In genomic region chr5:91048073-91048472, GRCh38 we compare ENCODE assay signal across 21 cellular contexts.
"Had no signal": no experiment of that assay in that cellular context is flagged by ENCODE, and none has a peak within 500 bp of the region (broad histone marks: within the 10 kb centered on the region; RNA-seq: fewer than 3 reads in every experiment).

No MANE protein-coding gene starts in this region.

- FAIRE-seq: endothelial cell of umbilical vein, keratinocyte had no signal

- H3K36me3 ChIP-seq: brain microvascular endothelial cell, left lung, neutrophil, upper lobe of left lung had no signal

- H3K9me3 ChIP-seq: left lung, neutrophil, upper lobe of left lung had no signal

- H3K4me3 Mint-ChIP-seq: activated B cell treated with CpG ODN at 0.5 μM for 24 hours; activated CD4-positive, alpha-beta T cell treated with anti-CD3 and anti-CD28 coated beads, Interleukin-2, amount 10 ng/mL, durations not matched to agents 24 days and 14 days; activated CD8-positive, alpha-beta T cell treated with anti-CD3 and anti-CD28 coated beads, Interleukin-2, amount 10 ng/mL, durations not matched to agents 7 days and 5 days; activated naive CD8-positive, alpha-beta T cell treated with anti-CD3 and anti-CD28 coated beads, Interleukin-2, amount 10 ng/mL, durations not matched to agents 7 days and 5 days; memory B cell; naive thymus-derived CD8-positive, alpha-beta T cell; stimulated activated naive CD8-positive, alpha-beta T cell treated with anti-CD3 and anti-CD28 coated beads, Interleukin-15, Interleukin-2, amounts not matched to agents 100 ng/mL and 50 ng/mL, for 24 hours had no signal

- H3K27ac ChIP-seq: brain microvascular endothelial cell, hepatocyte, left lung, neutrophil, upper lobe of left lung had no signal

- H3K4me1 Mint-ChIP-seq: activated B cell treated with CpG ODN at 0.5 μM for 24 hours; activated CD4-positive, alpha-beta T cell treated with anti-CD3 and anti-CD28 coated beads, Interleukin-2, amount 10 ng/mL, durations not matched to agents 24 days and 14 days; activated naive CD8-positive, alpha-beta T cell treated with anti-CD3 and anti-CD28 coated beads, Interleukin-2, amount 10 ng/mL, durations not matched to agents 7 days and 5 days; memory B cell; naive thymus-derived CD8-positive, alpha-beta T cell had no signal

- H3K4me2 ChIP-seq: hepatocyte had no signal

- H3K4me3 ChIP-seq: hepatocyte, left lung, upper lobe of left lung had no signal

- H3K36me3 Mint-ChIP-seq: activated naive CD8-positive, alpha-beta T cell treated with anti-CD3 and anti-CD28 coated beads, Interleukin-2, amount 10 ng/mL, durations not matched to agents 7 days and 5 days; memory B cell had no signal

- H3K27me3 ChIP-seq: brain microvascular endothelial cell, hepatocyte, left lung, upper lobe of left lung had no signal

- H3K9me3 Mint-ChIP-seq: activated B cell treated with CpG ODN at 0.5 μM for 24 hours; activated naive CD8-positive, alpha-beta T cell treated with anti-CD3 and anti-CD28 coated beads, Interleukin-2, amount 10 ng/mL, durations not matched to agents 7 days and 5 days; memory B cell had no signal

- DNase-seq: activated B cell treated with CpG ODN at 0.5 μM for 24 hours; activated CD4-positive, alpha-beta T cell treated with anti-CD3 and anti-CD28 coated beads, Interleukin-2, amount 10 ng/mL, durations not matched to agents 24 days and 14 days; activated CD8-positive, alpha-beta memory T cell treated with anti-CD3 and anti-CD28 coated beads, Interleukin-2, amount 50 U/mL, for 4 hours; activated CD8-positive, alpha-beta T cell treated with anti-CD3 and anti-CD28 coated beads, Interleukin-2, amount 10 ng/mL, durations not matched to agents 7 days and 5 days; activated gamma-delta T cell treated with Interleukin-2 at 50 U/mL for 16 hours; activated naive CD8-positive, alpha-beta T cell treated with anti-CD3 and anti-CD28 coated beads, Interleukin-2, amount 10 ng/mL, durations not matched to agents 7 days and 5 days; anterior cingulate cortex; brain microvascular endothelial cell; effector CD8-positive, alpha-beta T cell; left lung; naive thymus-derived CD8-positive, alpha-beta T cell; retina; T-helper 1 cell; upper lobe of left lung had no signal

- H3K27me3 Mint-ChIP-seq: activated naive CD8-positive, alpha-beta T cell treated with anti-CD3 and anti-CD28 coated beads, Interleukin-2, amount 10 ng/mL, durations not matched to agents 7 days and 5 days had no signal

- ATAC-seq: activated CD8-positive, alpha-beta T cell treated with anti-CD3 and anti-CD28 coated beads, Interleukin-2, amount 10 ng/mL, durations not matched to agents 7 days and 5 days; left lung; naive thymus-derived CD8-positive, alpha-beta T cell; SK-N-SH treated with all-trans-retinoic acid at 6 μM for 48 hours had no signal

- H3K27ac Mint-ChIP-seq: activated B cell treated with CpG ODN at 0.5 μM for 24 hours; activated CD4-positive, alpha-beta T cell treated with anti-CD3 and anti-CD28 coated beads, Interleukin-2, amount 10 ng/mL, durations not matched to agents 24 days and 14 days; activated CD8-positive, alpha-beta T cell treated with anti-CD3 and anti-CD28 coated beads, Interleukin-2, amount 10 ng/mL, durations not matched to agents 7 days and 5 days; memory B cell; naive thymus-derived CD8-positive, alpha-beta T cell; stimulated activated naive CD8-positive, alpha-beta T cell treated with anti-CD3 and anti-CD28 coated beads, Interleukin-15, Interleukin-2, amounts not matched to agents 100 ng/mL and 50 ng/mL, for 24 hours had no signal
